9 cellular contexts compared by ENCODE assay signal in genomic region chr1:40312238-40313205, GRCh38. TPM values are rescaled to one million over a fixed set of nuclear protein-coding genes. Genes with fewer than 3 reads are reported as not detected.
A peak's percentile ranks its signal among the peaks of the same experiment; 100 is the strongest.
DNase-seq lines count a peak whose midpoint lies in the region; ATAC-seq, FAIRE-seq and TF ChIP-seq lines count a peak whose summit lies in the region.
"Had no signal": no experiment of that assay in that cellular context is flagged by ENCODE, and none has a peak within 500 bp of the region (broad histone marks: within the 10 kb centered on the region; RNA-seq: fewer than 3 reads in every experiment).

No MANE protein-coding gene starts in this region.

- CTCF ChIA-PET in OCI-LY7 (lab: Charles Lee; ENCODE audit: unreplicated experiment) (interaction anchor here (2.0 kb wide), 1 partner anchor 160 kb away, joined by 6 read pairs; no protein-coding TSS in a partner anchor), HepG2 (lab: Yijun Ruan, JAX; ENCODE audit: low intra/inter-chr PET ratio, low total read pairs) (no interaction called here)

- TF ChIP-seq CTCF in GM13977 (IDR thresholded peaks at IDR 0.05; ENCODE audit: extremely low read depth, insufficient read depth, missing control alignments) = peak; percentile 29
- no peak; the same call in 1 of the 2 replicates for TF ChIP-seq CTCF in OCI-LY7 (conservative IDR thresholded peaks at IDR 0.05; ENCODE audit: low read length)
- TF ChIP-seq CTCF in HepG2 (CRISPR knock-in tag; IDR thresholded peaks at IDR 0.05) = no peak
- TF ChIP-seq CTCF in hepatocyte (IDR thresholded peaks at IDR 0.05; ENCODE audit: poor library complexity) = no peak
- TF ChIP-seq CTCF in HFFc6 (IDR thresholded peaks at IDR 0.05) = no peak

- BruUV-seq in OCI-LY7 (replicated peaks; lab: Mats Ljungman, UMichigan) = no TSS peak
- BruUV-seq in HepG2 (replicated peaks; lab: Mats Ljungman, UMichigan) = no TSS peak

- H2AFZ ChIP-seq in OCI-LY7 (ENCODE audit: low read length) = peak overlapping the region; percentile 87
- H2AFZ ChIP-seq in HepG2 (ENCODE audit: low read length) = no peak overlapping the region
- no peak overlapping the region for H2AFZ ChIP-seq in hepatocyte

- 78% methylated on average over 4 of the region's 10 CpGs for WGBS in HepG2 (ENCODE audit: low lambda C conversion rate)
- WGBS in hepatocyte (ENCODE audit: low lambda C conversion rate, missing lambda C conversion rate) = 90% methylated on average over 10 of the region's 10 CpGs

- peaks cover 27% of the 10 kb centered on the region for H3K4me1 Mint-ChIP-seq in HFFc6 (ENCODE audit: low read depth)

- no peak overlapping the region for H3K4me3 Mint-ChIP-seq in HFFc6

- peak overlapping the region; percentile 81 for H3K4me2 ChIP-seq in OCI-LY7 (ENCODE audit: low read length)
- no peak overlapping the region for H3K4me2 ChIP-seq in HepG2 (ENCODE audit: low read depth, low read length)
- H3K4me2 ChIP-seq in hepatocyte = no peak overlapping the region

- no peaks in the 10 kb centered on the region for H3K9me3 Mint-ChIP-seq in HFFc6

- H3K27me3 ChIP-seq in HepG2 (ENCODE audit: control insufficient read depth in 1 of 2, insufficient read depth in 2 of 2, low read length in 2 of 2) (peaks cover 0 to 1% of the 10 kb centered on the region in 2 experiments; a peak in 1 of 5 replicates), hepatocyte (peaks cover 17% of the 10 kb centered on the region)

- H3K36me3 ChIP-seq in OCI-LY7 (ENCODE audit: insufficient read depth, low read length) (no peaks in the 10 kb centered on the region), HepG2 (replicated peaks in 1 of 2; ENCODE audit: control insufficient read depth in 1 of 2, insufficient read depth in 2 of 2, low read length in 2 of 2) (peaks cover 0 to 4% of the 10 kb centered on the region in 2 experiments; a peak in 1 of 5 replicates), hepatocyte (replicated peaks; ENCODE audit: insufficient read depth, low read depth) (no peaks in the 10 kb centered on the region)
- H3K36me3 ChIP-seq: thoracic aorta had no signal

- H3K9me2 ChIP-seq in OCI-LY7 (ENCODE audit: insufficient read depth, low read length) (no peaks in the 10 kb centered on the region), hepatocyte (replicated peaks; ENCODE audit: insufficient read depth) (no peaks in the 10 kb centered on the region)

- POLR2A ChIA-PET in OCI-LY7 (lab: Charles Lee) = interaction anchor here (0.6 to 1.1 kb wide), 4 partner anchors 14 to 283 kb away, joined by 3 to 4 read pairs (median 4); no protein-coding TSS in a partner anchor
- POLR2A ChIA-PET in HepG2 (lab: Yijun Ruan, JAX) = interaction anchor here (0.8 to 1.5 kb wide), 3 partner anchors 39 to 69 kb away, joined by 3 to 7 read pairs (median 3); partner anchors contain the start of gene SMAP2

- in situ Hi-C loops in GM13977 (cut with MboI; ENCODE audit: low pct_unique_long_range_greater_than_20kb, low sequenced_read_pairs, unreplicated experiment) (no loop called here), HepG2 (cut with HindIII; ENCODE audit: extremely low pct_ligation_motif_present, low pct_unique_long_range_greater_than_20kb) (no loop called here)

- H3K4me3 ChIP-seq in OCI-LY7 (ENCODE audit: low read depth, low read length, poor library complexity, severe bottlenecking) = peak overlapping the region; percentile 9
- H3K4me3 ChIP-seq in HepG2 (replicated peaks in 1 of 3; ENCODE audit: insufficient read depth in 1 of 3, low read depth in 2 of 3, low read length in 3 of 3) = no peak overlapping the region
- no peak overlapping the region for H3K4me3 ChIP-seq in hepatocyte
- H3K4me3 ChIP-seq: thoracic aorta had no signal

- H3K36me3 Mint-ChIP-seq in HFFc6 (ENCODE audit: low read depth) = no peaks in the 10 kb centered on the region

- H3K9me3 ChIP-seq in OCI-LY7 (ENCODE audit: low read length) (no peaks in the 10 kb centered on the region), HepG2 (ENCODE audit: low read length) (no peaks in the 10 kb centered on the region), hepatocyte (ENCODE audit: low read depth) (no peaks in the 10 kb centered on the region)
- H3K9me3 ChIP-seq: thoracic aorta had no signal

- H3K9ac ChIP-seq in HepG2 (ENCODE audit: insufficient read depth, low read depth, low read length) = no peak overlapping the region

- no peak overlapping the region for H3K27ac Mint-ChIP-seq in HFFc6

- intact Hi-C loops in OCI-LY7 (cut with micrococcal nuclease; ENCODE audit: unreplicated experiment) (no loop called here), HepG2 (cut with micrococcal nuclease; ENCODE audit: unreplicated experiment) (loop anchor here (10.0 kb wide), 1 partner anchor 58 kb away; the partner anchor contains the start of gene ZMPSTE24)

- FAIRE-seq in HepG2 (lab: Jason Lieb, UNC) = no peak
- FAIRE-seq: astrocyte had no signal

- peaks cover 17% of the 10 kb centered on the region for H3K27me3 Mint-ChIP-seq in HFFc6 (ENCODE audit: insufficient read depth)

- DNase-seq in GM13977 (ENCODE audit: low spot score) (peak; percentile 85), OCI-LY7 (ENCODE audit: low spot score) (peak; percentile 72), HepG2 (ENCODE audit: low spot score) (peak; percentile 20), hepatocyte (ENCODE audit: low spot score) (no peak), T-helper 9 cell (no peak), HFFc6 (no peak)

- H4K20me1 ChIP-seq in OCI-LY7 (ENCODE audit: insufficient read depth, low read length) = no peaks in the 10 kb centered on the region
- H4K20me1 ChIP-seq in HepG2 (ENCODE audit: insufficient read depth, low read length) = no peaks in the 10 kb centered on the region
- H4K20me1 ChIP-seq in hepatocyte (ENCODE audit: insufficient read depth, poor library complexity, severe bottlenecking) = no peaks in the 10 kb centered on the region

- H3K4me1 ChIP-seq in OCI-LY7 (ENCODE audit: insufficient read depth, low read length, poor library complexity, severe bottlenecking) (peaks cover 53% of the 10 kb centered on the region), HepG2 (ENCODE audit: insufficient read depth, low read length) (peaks cover 43% of the 10 kb centered on the region), hepatocyte (ENCODE audit: insufficient read depth) (peaks cover 15% of the 10 kb centered on the region)

- TF ChIP-seq RAD21 in HepG2 (CRISPR knock-in tag; IDR thresholded peaks at IDR 0.05) = no peak

- no peaks in the 10 kb centered on the region for H3K79me2 ChIP-seq in OCI-LY7 (ENCODE audit: insufficient read depth, low read depth, low read length)
- H3K79me2 ChIP-seq in HepG2 (ENCODE audit: insufficient read depth, low read length) = no peaks in the 10 kb centered on the region
- no peaks in the 10 kb centered on the region for H3K79me2 ChIP-seq in hepatocyte

- H3K27ac ChIP-seq in OCI-LY7 (ENCODE audit: low read depth, low read length, poor library complexity, severe bottlenecking) = peak overlapping the region; percentile 33
- peak overlapping the region; percentile 25 for H3K27ac ChIP-seq in HepG2 (ENCODE audit: extremely low read length, insufficient read depth, low read length)
- no peak overlapping the region for H3K27ac ChIP-seq in hepatocyte
- H3K27ac ChIP-seq: thoracic aorta had no signal

- ATAC-seq in GM21825 (IDR thresholded peaks at IDR 0.05; ENCODE audit: unreplicated experiment) (peak; percentile 40), HepG2 (no peak)

- no peak for TF ChIP-seq POLR2A in HepG2 (IDR thresholded peaks at IDR 0.05; ENCODE audit: insufficient read depth in 1 of 2, low read depth in 2 of 2, low read length in 2 of 2)

- no peak for TF ChIP-seq EP300 in HepG2 (IDR thresholded peaks at IDR 0.05; ENCODE audit: low read depth in 2 of 2, low read length in 2 of 2)
- TF ChIP-seq EP300 in HepG2 (CRISPR knock-in tag; IDR thresholded peaks at IDR 0.05; ENCODE audit: borderline replicate concordance) = no peak

RNA-seq across cellular contexts. Expression of gene COL9A2, which starts 4.6 kb away (rescaled TPM):
- total RNA-seq in OCI-LY7 (2014; rRNA removed; shearing (Covaris generic)) = 10.6 and 12.8 TPM in 2 replicates
- 19.3 and 21.4 TPM in 2 replicates for total RNA-seq in OCI-LY7 (2022)
- 8.9 and 26.9 TPM in 2 replicates for total RNA-seq in HepG2 (2016; rRNA removed; fragmentation: Illumina TruSeq; extraction: Trizol)
- total RNA-seq in HepG2 (2016; cell fraction: cytosol; rRNA removed; fragmentation: Illumina TruSeq; extraction: Trizol; ENCODE audit: low read depth) = 2.3 and 2.9 TPM in 2 replicates
- 7.8 and 29.7 TPM in 2 replicates for total RNA-seq in HepG2 (2016; cell fraction: insoluble cytoplasmic fraction; rRNA removed; fragmentation: Illumina TruSeq; extraction: Trizol)
- 3.7 and 5.8 TPM in 2 replicates for total RNA-seq in HepG2 (2016; cell fraction: membrane; rRNA removed; fragmentation: Illumina TruSeq; extraction: Trizol)
- 32.5 and 35.4 TPM in 2 replicates for total RNA-seq in HepG2 (2016; cell fraction: nucleus; rRNA removed; fragmentation: Illumina TruSeq; extraction: Trizol)
- polyA plus RNA-seq in HepG2 (2011; rRNA removed) = 20.2 and 34.7 TPM in 2 replicates
- 8.9 and 11.2 TPM in 2 replicates for polyA plus RNA-seq in HepG2 (2011; cell fraction: cytosol; rRNA removed)
- 329 and 347 TPM in 2 replicates for polyA plus RNA-seq in HepG2 (2011; cell fraction: nucleus; rRNA removed)
- 21.5 and 31.3 TPM in 2 replicates for polyA plus RNA-seq in HepG2 (2012)
- 1.7 TPM in 2 replicates for polyA plus RNA-seq in HepG2 (2016; cell fraction: cytosol; fragmentation: Illumina TruSeq; extraction: Trizol; ENCODE audit: low read depth)
- 7.6 TPM in 2 replicates for polyA plus RNA-seq in HepG2 (2016; cell fraction: insoluble cytoplasmic fraction; fragmentation: Illumina TruSeq; extraction: Trizol; ENCODE audit: low read depth)
- 3.5 and 4.0 TPM in 2 replicates for polyA plus RNA-seq in HepG2 (2016; cell fraction: membrane; fragmentation: Illumina TruSeq; extraction: Trizol; ENCODE audit: low read depth)
- 108 and 112 TPM in 2 replicates for polyA plus RNA-seq in HepG2 (2016; cell fraction: nucleus; fragmentation: Illumina TruSeq; extraction: Trizol; ENCODE audit: insufficient read depth, low read depth)
- polyA minus RNA-seq in HepG2 (2011; rRNA and poly(A)+ RNA removed; ENCODE audit: low replicate concordance) = 7.9 TPM in 1 of 2 replicates, not detected in the other
- 4.2 and 6.3 TPM in 2 replicates for polyA minus RNA-seq in HepG2 (2011; cell fraction: cytosol; rRNA and poly(A)+ RNA removed)
- 18.2 and 21.9 TPM in 2 replicates for polyA minus RNA-seq in HepG2 (2011; cell fraction: nucleus; rRNA and poly(A)+ RNA removed)
- 13.3 and 20.6 TPM in 2 replicates for total RNA-seq in hepatocyte
- polyA plus RNA-seq in hepatocyte = 24.9 and 33.5 TPM in 2 replicates
- total RNA-seq in HFFc6 (2021; fragmentation: NEBNext Ultra II Directional; extraction: Animal tissue kit (Norgen Biotek cat#: 25700)) = under 1 TPM; 0.07 to 0.48 (median 0.32) TPM

RNA-seq across cellular contexts. Expression of gene ZMPSTE24, which starts 54.5 kb away (rescaled TPM):
- total RNA-seq in OCI-LY7 (2014; rRNA removed; shearing (Covaris generic)) = 13.4 and 15.8 TPM in 2 replicates
- total RNA-seq in OCI-LY7 (2022) = 18.8 and 24.3 TPM in 2 replicates
- total RNA-seq in HepG2 (2016; rRNA removed; fragmentation: Illumina TruSeq; extraction: Trizol) = 43.1 and 60.2 TPM in 2 replicates
- total RNA-seq in HepG2 (2016; cell fraction: cytosol; rRNA removed; fragmentation: Illumina TruSeq; extraction: Trizol; ENCODE audit: low read depth) = 5.6 and 6.4 TPM in 2 replicates
- total RNA-seq in HepG2 (2016; cell fraction: insoluble cytoplasmic fraction; rRNA removed; fragmentation: Illumina TruSeq; extraction: Trizol) = 39.7 and 64.2 TPM in 2 replicates
- 11.8 and 16.2 TPM in 2 replicates for total RNA-seq in HepG2 (2016; cell fraction: membrane; rRNA removed; fragmentation: Illumina TruSeq; extraction: Trizol)
- total RNA-seq in HepG2 (2016; cell fraction: nucleus; rRNA removed; fragmentation: Illumina TruSeq; extraction: Trizol) = 58.8 and 66.7 TPM in 2 replicates
- 12.0 and 13.6 TPM in 2 replicates for polyA plus RNA-seq in HepG2 (2011; rRNA removed)
- polyA plus RNA-seq in HepG2 (2011; cell fraction: cytosol; rRNA removed) = 5.9 and 11.3 TPM in 2 replicates
- 2.2 and 4.6 TPM in 2 replicates for polyA plus RNA-seq in HepG2 (2011; cell fraction: nucleus; rRNA removed)
- 21.8 and 25.9 TPM in 2 replicates for polyA plus RNA-seq in HepG2 (2012)
- 3.5 and 4.0 TPM in 2 replicates for polyA plus RNA-seq in HepG2 (2016; cell fraction: cytosol; fragmentation: Illumina TruSeq; extraction: Trizol; ENCODE audit: low read depth)
- 35.5 and 40.5 TPM in 2 replicates for polyA plus RNA-seq in HepG2 (2016; cell fraction: insoluble cytoplasmic fraction; fragmentation: Illumina TruSeq; extraction: Trizol; ENCODE audit: low read depth)
- polyA plus RNA-seq in HepG2 (2016; cell fraction: membrane; fragmentation: Illumina TruSeq; extraction: Trizol; ENCODE audit: low read depth) = 9.8 and 10.4 TPM in 2 replicates
- 68.2 and 73.1 TPM in 2 replicates for polyA plus RNA-seq in HepG2 (2016; cell fraction: nucleus; fragmentation: Illumina TruSeq; extraction: Trizol; ENCODE audit: insufficient read depth, low read depth)
- 13.4 and 36.2 TPM in 2 replicates for polyA minus RNA-seq in HepG2 (2011; rRNA and poly(A)+ RNA removed; ENCODE audit: low replicate concordance)
- 25.1 and 28.4 TPM in 2 replicates for polyA minus RNA-seq in HepG2 (2011; cell fraction: cytosol; rRNA and poly(A)+ RNA removed)
- polyA minus RNA-seq in HepG2 (2011; cell fraction: nucleus; rRNA and poly(A)+ RNA removed) = 11.5 and 17.0 TPM in 2 replicates
- total RNA-seq in hepatocyte = 56.1 and 58.9 TPM in 2 replicates
- polyA plus RNA-seq in hepatocyte = 32.6 and 35.6 TPM in 2 replicates
- total RNA-seq in HFFc6 (2021; fragmentation: NEBNext Ultra II Directional; extraction: Animal tissue kit (Norgen Biotek cat#: 25700)) = 10 to 100 TPM; 66.4 to 79.3 (median 78.3) TPM

Comparison
In these comparisons a context has a peak if more than half of its experiments do, and no peak if none do; other contexts are left out.
1. DNase-seq: peak in GM13977 (single experiment), OCI-LY7 (single experiment) and HepG2 (single experiment); none in hepatocyte (single experiment), T-helper 9 cell (single experiment) and HFFc6 (single experiment).